In genomic region chr9:101408374-101409078, GRCh38 we compare ENCODE assay signal across 2 cellular contexts.
TF ChIP-seq lines count a peak whose summit lies in the region.

No MANE protein-coding gene starts in this region.

TF ChIP-seq in GM23338, 12 proteins besides CTCF, POLR2A, EP300 and RAD21:
- no peak for TF ChIP-seq NANOG (IDR thresholded peaks at IDR 0.05; ENCODE audit: borderline replicate concordance)
- TF ChIP-seq EZH2phosphoT487 (IDR thresholded peaks at IDR 0.05; ENCODE audit: unreplicated experiment): no peak
- no peak for TF ChIP-seq CREB1 (CRISPR knock-in tag; IDR thresholded peaks at IDR 0.05; ENCODE audit: low read depth)
- TF ChIP-seq REST (IDR thresholded peaks at IDR 0.05; ENCODE audit: unreplicated experiment): no peak
- no peak for TF ChIP-seq STAT1 (IDR thresholded peaks at IDR 0.05; ENCODE audit: unreplicated experiment)
- no peak for TF ChIP-seq ZNF114 (CRISPR knock-in tag; IDR thresholded peaks at IDR 0.05)
- no peak for TF ChIP-seq ZNF331 (CRISPR knock-in tag; IDR thresholded peaks at IDR 0.05; ENCODE audit: low read depth)
- no peak for TF ChIP-seq JUNB (IDR thresholded peaks at IDR 0.05; ENCODE audit: unreplicated experiment)
- TF ChIP-seq EZH2 (IDR thresholded peaks at IDR 0.05; ENCODE audit: low read depth, unreplicated experiment): no peak

TF ChIP-seq in K562, 482 proteins besides CTCF, POLR2A, EP300 and RAD21:
- no peak for TF ChIP-seq JUN (IDR thresholded peaks at IDR 0.05; ENCODE audit: borderline replicate concordance, low read depth, low read length)
- TF ChIP-seq JUN (CRISPR knock-in tag; IDR thresholded peaks at IDR 0.05; ENCODE audit: borderline replicate concordance): no peak
- no peak for TF ChIP-seq MCM3 (IDR thresholded peaks at IDR 0.05)
- TF ChIP-seq STAT5A (IDR thresholded peaks at IDR 0.05; ENCODE audit: borderline replicate concordance, low read length): no peak
- TF ChIP-seq DACH1 (IDR thresholded peaks at IDR 0.05; ENCODE audit: partially characterized antibody): no peak
- TF ChIP-seq ZEB2 (IDR thresholded peaks at IDR 0.05): no peak
- no peak for TF ChIP-seq ZNF316 (IDR thresholded peaks at IDR 0.05)
- no peak for TF ChIP-seq MXI1 (IDR thresholded peaks at IDR 0.05; ENCODE audit: low read depth, low read length)
- TF ChIP-seq LEF1 (IDR thresholded peaks at IDR 0.05): 0 out of 2 replicates have a peak, but pooled peaks have one; percentile 30
- no peak for TF ChIP-seq CREB3 (tag; conservative IDR thresholded peaks at IDR 0.05; ENCODE audit: low read depth)
- TF ChIP-seq, protein P1, sequence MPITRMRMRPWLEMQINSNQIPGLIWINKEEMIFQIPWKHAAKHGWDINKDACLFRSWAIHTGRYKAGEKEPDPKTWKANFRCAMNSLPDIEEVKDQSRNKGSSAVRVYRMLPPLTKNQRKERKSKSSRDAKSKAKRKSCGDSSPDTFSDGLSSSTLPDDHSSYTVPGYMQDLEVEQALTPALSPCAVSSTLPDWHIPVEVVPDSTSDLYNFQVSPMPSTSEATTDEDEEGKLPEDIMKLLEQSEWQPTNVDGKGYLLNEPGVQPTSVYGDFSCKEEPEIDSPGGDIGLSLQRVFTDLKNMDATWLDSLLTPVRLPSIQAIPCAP (CRISPR knock-in tag; IDR thresholded peaks at IDR 0.05; ENCODE audit: borderline replicate concordance): no peak
- no peak for TF ChIP-seq POLR2H (tag; IDR thresholded peaks at IDR 0.05; ENCODE audit: low read depth)
- peak; percentile 80 for TF ChIP-seq ZNF274 (IDR thresholded peaks at IDR 0.05; ENCODE audit: borderline replicate concordance, low read depth, low read length)
- no peak for TF ChIP-seq RBM22 (IDR thresholded peaks at IDR 0.05; ENCODE audit: low read depth, low read length, poor library complexity, severe bottlenecking)
- no peak for TF ChIP-seq ZNF436 (CRISPR knock-in tag; IDR thresholded peaks at IDR 0.05)
- TF ChIP-seq ZNF75A (CRISPR knock-in tag; IDR thresholded peaks at IDR 0.05): peak; percentile 94
